ENCODE assay signal across 8 cellular contexts in genomic region chr2:128322651-128323491, GRCh38. TPM values are rescaled to one million over a fixed set of nuclear protein-coding genes. Genes with fewer than 3 reads are reported as not detected.
DNase-seq lines count a peak whose midpoint lies in the region; FAIRE-seq and TF ChIP-seq lines count a peak whose summit lies in the region.

No MANE protein-coding gene starts in this region.

- H3K4me2 ChIP-seq in BLaER1 treated with 17β-estradiol and CSF1 and Interleukin-3, amounts not matched to agents 10 nM and 100 nM: peak overlapping the region; percentile 88 to 100 (median 97)

- H4K20me1 ChIP-seq in BLaER1 treated with 17β-estradiol and CSF1 and Interleukin-3, amounts not matched to agents 10 nM and 100 nM: peaks cover under 1 to 17% (median 3%) of the 10 kb centered on the region in 11 experiments; a peak in 19 of 22 replicates

- H3K36me3 ChIP-seq in BLaER1 treated with 17β-estradiol and CSF1 and Interleukin-3, amounts not matched to agents 10 nM and 100 nM: no peaks in the 10 kb centered on the region
- peaks cover 4% of the 10 kb centered on the region for H3K36me3 ChIP-seq in SJSA1

- H3K4me3 Mint-ChIP-seq in neural crest cell: peak overlapping the region; percentile 70

- CTCF ChIA-PET in GM10248 (lab: Yijun Ruan, JAX): no interaction called here

- POLR2A ChIA-PET in GM10248 (lab: Yijun Ruan, JAX): no interaction called here

- H3K9me3 Mint-ChIP-seq in neural crest cell: no peaks in the 10 kb centered on the region

- H3K27ac Mint-ChIP-seq in neural crest cell (ENCODE audit: unreplicated experiment): peak overlapping the region; percentile 86

- H3K36me3 Mint-ChIP-seq in neural crest cell (ENCODE audit: low read depth): no peaks in the 10 kb centered on the region

- DNase-seq in SJSA1 (ENCODE audit: low read depth in 1 of 2, low spot score in 2 of 2): peak in 1 of 2 experiments; percentile 47
- DNase-seq in epithelial cell of proximal tubule (ENCODE audit: low read depth): no peak
- DNase-seq in neural crest cell (ENCODE audit: low read depth, low spot score): no peak
- DNase-seq in GM10248 (ENCODE audit: extremely low spot score): no peak
- no peak for DNase-seq in OCI-M1 (lab: John Stamatoyannopoulos, UW)
- DNase-seq in NK-92 treated with Interleukin-12 subunit alpha and Interleukin-12 subunit beta, amount 100 ng/mL, for 24 hours (lab: John Stamatoyannopoulos, UW): no peak
- DNase-seq in HTR-8/SVneo (ENCODE audit: insufficient read length, low spot score): no peak

- H3K4me1 Mint-ChIP-seq in neural crest cell: peaks cover 10% of the 10 kb centered on the region

- H3K27me3 ChIP-seq in BLaER1 treated with 17β-estradiol and CSF1 and Interleukin-3, amounts not matched to agents 10 nM and 100 nM: peaks cover 0 to 26% (median 0%) of the 10 kb centered on the region in 11 experiments; a peak in 10 of 22 replicates
- no peaks in the 10 kb centered on the region for H3K27me3 ChIP-seq in SJSA1 (replicated peaks)

- H3K27ac ChIP-seq in BLaER1 treated with 17β-estradiol and CSF1 and Interleukin-3, amounts not matched to agents 10 nM and 100 nM: peak overlapping the region; percentile 87 to 96 (median 92)
- H3K27ac ChIP-seq in SJSA1: peak overlapping the region; percentile 98

- peaks cover 17 to 68% (median 46%) of the 10 kb centered on the region in 10 experiments; a peak in 19 of 20 replicates for H3K4me1 ChIP-seq in BLaER1 treated with 17β-estradiol and CSF1 and Interleukin-3, amounts not matched to agents 10 nM and 100 nM
- peaks cover 34% of the 10 kb centered on the region for H3K4me1 ChIP-seq in SJSA1 (replicated peaks)

- H3K9ac ChIP-seq in BLaER1 treated with 17β-estradiol and CSF1 and Interleukin-3, amounts not matched to agents 10 nM and 100 nM: peak overlapping the region; percentile 86 to 97 (median 91)

- peak overlapping the region; percentile 71 to 84 (median 75) for H3K4me3 ChIP-seq in BLaER1 treated with 17β-estradiol and CSF1 and Interleukin-3, amounts not matched to agents 10 nM and 100 nM
- peak overlapping the region; percentile 50 for H3K4me3 ChIP-seq in SJSA1
- H3K4me3 ChIP-seq in epithelial cell of proximal tubule (ENCODE audit: low read depth, low read length): peak overlapping the region; percentile 60

- TF ChIP-seq CTCF in epithelial cell of proximal tubule (conservative IDR thresholded peaks at IDR 0.05; ENCODE audit: low read depth, low read length) (no peak), neural crest cell (conservative IDR thresholded peaks at IDR 0.05) (no peak), GM10248 (IDR thresholded peaks at IDR 0.05; ENCODE audit: control extremely low read depth, extremely low read depth, low read depth, missing control alignments) (no peak)

- no peak for FAIRE-seq in HTR-8/SVneo (lab: Jason Lieb, UNC)

- no peaks in the 10 kb centered on the region for H3K9me3 ChIP-seq in BLaER1 treated with 17β-estradiol and CSF1 and Interleukin-3, amounts not matched to agents 10 nM and 100 nM (replicated peaks in 1 of 11)
- H3K9me3 ChIP-seq in SJSA1 (replicated peaks): no peaks in the 10 kb centered on the region

- peaks cover 7% of the 10 kb centered on the region for H3K27me3 Mint-ChIP-seq in neural crest cell (ENCODE audit: low read depth)

RNA-seq across cellular contexts. Expression of gene HS6ST1, which starts 4.2 kb away (rescaled TPM):
- total RNA-seq in SJSA1 (2014; rRNA removed; shearing (Covaris generic)): 120 and 160 TPM in 2 replicates
- 17.6 and 19.0 TPM in 2 replicates for total RNA-seq in epithelial cell of proximal tubule
- 39.8 and 40.3 TPM in 2 replicates for total RNA-seq in neural crest cell
